In genomic region chrY:14637551-14637950, GRCh38 we compare ENCODE assay signal across 17 cellular contexts.
A peak's percentile ranks its signal among the peaks of the same experiment; 100 is the strongest.
DNase-seq lines count a peak whose midpoint lies in the region; ATAC-seq and TF ChIP-seq lines count a peak whose summit lies in the region.
"Had no signal": no experiment of that assay in that cellular context is flagged by ENCODE, and none has a peak within 500 bp of the region (broad histone marks: within the 10 kb centered on the region; RNA-seq: fewer than 3 reads in every experiment).

No MANE protein-coding gene starts in this region.

- H3K4me3 Mint-ChIP-seq in HFFc6 (no peak overlapping the region), T-cell (no peak overlapping the region), nephron progenitor cell (no peak overlapping the region)
- H3K4me3 Mint-ChIP-seq: CD14-positive monocyte; CD4-positive, alpha-beta memory T cell; GM23338 had no signal

- TF ChIP-seq CTCF in HFFc6 (IDR thresholded peaks at IDR 0.05) (no peak), choroid plexus epithelial cell (conservative IDR thresholded peaks at IDR 0.05; ENCODE audit: low read depth, low read length) (no peak), nephron progenitor cell (IDR thresholded peaks at IDR 0.05) (no peak)

- DNase-seq in EL (peak; percentile 0), HFFc6 (peak; percentile 0), choroid plexus epithelial cell (ENCODE audit: low read depth) (peak; percentile 1), kidney glomerular epithelial cell (lab: John Stamatoyannopoulos, UW) (peak; percentile 2), T-cell (no peak), KG1 (lab: John Stamatoyannopoulos, UW) (no peak), nephron progenitor cell (no peak)
- DNase-seq: 8988T; CD4-positive, alpha-beta memory T cell; DMS153; DMS79 treated with DMSO at 0.1 percent for 48 hours; GDM1; H7 had no signal

- no peak overlapping the region for H3K4me3 ChIP-seq in choroid plexus epithelial cell (ENCODE audit: low read depth, low read length)
- H3K4me3 ChIP-seq: BLaER1, GM23338 had no signal

- POLR2A ChIA-PET in T-cell (lab: Charles Lee), result no interaction called here

- no peak overlapping the region for H3K27ac Mint-ChIP-seq in HFFc6
- no peak overlapping the region for H3K27ac Mint-ChIP-seq in T-cell
- H3K27ac Mint-ChIP-seq in nephron progenitor cell, result no peak overlapping the region
- H3K27ac Mint-ChIP-seq: CD14-positive monocyte; CD4-positive, alpha-beta memory T cell; GM23338 had no signal

- no peaks in the 10 kb centered on the region for H3K9me3 Mint-ChIP-seq in HFFc6
- H3K9me3 Mint-ChIP-seq in T-cell, result no peaks in the 10 kb centered on the region
- no peaks in the 10 kb centered on the region for H3K9me3 Mint-ChIP-seq in nephron progenitor cell
- H3K9me3 Mint-ChIP-seq: GM23338 had no signal

- H3K4me1 Mint-ChIP-seq in HFFc6 (ENCODE audit: low read depth) (peaks cover 4% of the 10 kb centered on the region; the same call in 1 of the 2 replicates), T-cell (no peaks in the 10 kb centered on the region), nephron progenitor cell (no peaks in the 10 kb centered on the region)
- H3K4me1 Mint-ChIP-seq: CD14-positive monocyte; CD4-positive, alpha-beta memory T cell had no signal

- H3K27me3 Mint-ChIP-seq in HFFc6 (ENCODE audit: insufficient read depth) (no peaks in the 10 kb centered on the region), T-cell (no peaks in the 10 kb centered on the region), nephron progenitor cell (ENCODE audit: low read depth, poor library complexity) (no peaks in the 10 kb centered on the region)
- H3K27me3 Mint-ChIP-seq: CD4-positive, alpha-beta memory T cell had no signal

- H3K36me3 Mint-ChIP-seq in HFFc6 (ENCODE audit: low read depth) (no peaks in the 10 kb centered on the region), T-cell (no peaks in the 10 kb centered on the region), nephron progenitor cell (ENCODE audit: low read depth) (no peaks in the 10 kb centered on the region)
- H3K36me3 Mint-ChIP-seq: CD14-positive monocyte; CD4-positive, alpha-beta memory T cell had no signal

- CTCF ChIA-PET in T-cell (lab: Charles Lee), result no interaction called here

- ATAC-seq in T-cell (replicated peaks in 1 of 4) (no peak), HG02571 (IDR thresholded peaks at IDR 0.05; ENCODE audit: unreplicated experiment) (no peak)
- ATAC-seq: GM23338 had no signal

Comparison
In these comparisons a context has a peak if more than half of its experiments do, and no peak if none do; other contexts are left out.
1. DNase-seq: peak in EL (single experiment), HFFc6 (single experiment), choroid plexus epithelial cell (single experiment) and kidney glomerular epithelial cell (single experiment); none in T-cell (0 of 34), KG1 (single experiment) and nephron progenitor cell (single experiment).